Comparison of ENCODE assay signal across 26 cellular contexts in the genomic region with DNA sequence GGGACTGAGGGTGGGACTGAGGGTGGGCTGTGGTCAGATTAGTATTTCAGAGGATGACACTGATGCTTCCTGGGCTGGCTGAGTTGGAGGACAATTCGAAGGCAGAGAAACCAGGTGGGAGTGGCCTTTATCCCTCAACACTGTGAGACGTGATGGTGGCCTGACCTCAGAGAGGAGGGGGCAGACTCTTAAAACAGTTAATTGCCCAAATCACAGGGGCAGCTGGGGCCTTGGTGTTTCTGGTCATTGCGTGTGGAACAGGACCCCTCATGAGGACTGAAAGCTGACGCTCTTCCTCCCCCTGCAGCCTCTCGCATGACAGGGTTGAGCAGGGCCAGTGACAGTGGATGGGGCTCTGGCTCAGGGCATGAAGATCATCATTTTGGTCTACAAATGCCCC. TPM values are rescaled to one million over a fixed set of nuclear protein-coding genes. Genes with fewer than 3 reads are reported as not detected.
DNase-seq lines count a peak whose midpoint lies in the region; ATAC-seq and TF ChIP-seq lines count a peak whose summit lies in the region.
"Had no signal": no experiment of that assay in that cellular context is flagged by ENCODE, and none has a peak within 500 bp of the region (broad histone marks: within the 10 kb centered on the region; RNA-seq: fewer than 3 reads in every experiment).

No MANE protein-coding gene starts in this region.

- H3K79me2 ChIP-seq in osteoblast (ENCODE audit: insufficient read depth, low read length) = no peaks in the 10 kb centered on the region

- TF ChIP-seq CTCF in liver (IDR thresholded peaks at IDR 0.05; ENCODE audit: low read depth, low read length, missing input control) = no peak
- TF ChIP-seq CTCF in osteoblast (IDR thresholded peaks at IDR 0.05; ENCODE audit: extremely low read depth, low read depth, low read length) = no peak

- H3K9ac ChIP-seq in liver (ENCODE audit: low read depth in 1 of 2, low read length in 2 of 2) = no peak overlapping the region

- H3K4me3 ChIP-seq in liver (ENCODE audit: low read depth in 1 of 3, low read length in 3 of 3) (no peak overlapping the region), osteoblast (ENCODE audit: insufficient read depth, low read length) (no peak overlapping the region)
- H3K4me3 ChIP-seq: HAP-1 had no signal

- H3K27me3 Mint-ChIP-seq in activated naive CD8-positive, alpha-beta T cell treated with anti-CD3 and anti-CD28 coated beads for 36 hours = no peaks in the 10 kb centered on the region
- H3K27me3 Mint-ChIP-seq in activated naive CD8-positive, alpha-beta T cell treated with anti-CD3 and anti-CD28 coated beads, Interleukin-2, amount 50 U/mL, for 24 hours = no peaks in the 10 kb centered on the region
- H3K27me3 Mint-ChIP-seq: CD8-positive, alpha-beta memory T cell had no signal

- no peak for DNase-seq in activated naive CD8-positive, alpha-beta T cell treated with anti-CD3 and anti-CD28 coated beads for 36 hours
- no peak for DNase-seq in activated naive CD8-positive, alpha-beta T cell treated with anti-CD3 and anti-CD28 coated beads, Interleukin-2, amount 50 U/mL, for 24 hours
- peak; percentile 46 for DNase-seq in osteoblast (ENCODE audit: insufficient read length, low spot score, missing footprints)
- DNase-seq in mucosa of gallbladder (ENCODE audit: low spot score) = no peak
- DNase-seq in SHP77 (lab: John Stamatoyannopoulos, UW) = no peak
- DNase-seq: BE2C, Calu3, DMS79 treated with DMSO at 0.1 percent for 48 hours, GF-D8, GOT3, HFFc6, NCI-H1048, NCI-H1417, NCI-H1694, NCI-H2081, NCI-H2227 treated with DMSO at 0.1 percent for 48 hours, NCI-H526 treated with DMSO at 0.1 percent for 48 hours, Right ventricle myocardium superior, RPMI8226 had no signal

- ATAC-seq in activated naive CD8-positive, alpha-beta T cell treated with anti-CD3 and anti-CD28 coated beads, Interleukin-2, amount 50 U/mL, for 24 hours = no peak
- ATAC-seq in SK-N-SH treated with all-trans-retinoic acid at 6 μM for 48 hours = no peak

- no peaks in the 10 kb centered on the region for H4K20me1 ChIP-seq in osteoblast (ENCODE audit: insufficient read depth, low read length)

- peaks cover 28 to 70% (median 60%) of the 10 kb centered on the region in 4 donors for H3K4me1 ChIP-seq in liver (ENCODE audit: control insufficient read depth in 4 of 4, insufficient read depth in 4 of 4, low read length in 3 of 4)
- no peaks in the 10 kb centered on the region for H3K4me1 ChIP-seq in osteoblast (ENCODE audit: insufficient read depth, low read length)
- H3K4me1 ChIP-seq: BE2C, HAP-1 had no signal

- H3K4me3 Mint-ChIP-seq in activated naive CD8-positive, alpha-beta T cell treated with anti-CD3 and anti-CD28 coated beads for 36 hours = no peak overlapping the region
- no peak overlapping the region for H3K4me3 Mint-ChIP-seq in activated naive CD8-positive, alpha-beta T cell treated with anti-CD3 and anti-CD28 coated beads, Interleukin-2, amount 50 U/mL, for 24 hours
- H3K4me3 Mint-ChIP-seq: CD14-positive monocyte; CD8-positive, alpha-beta memory T cell; HFFc6 had no signal

- no peaks in the 10 kb centered on the region for H3K9me3 ChIP-seq in liver (ENCODE audit: control insufficient read depth in 4 of 4, low read length in 3 of 4)
- H3K9me3 ChIP-seq in osteoblast (ENCODE audit: low read depth, low read length) = no peaks in the 10 kb centered on the region
- H3K9me3 ChIP-seq: BE2C, HAP-1 had no signal

- H3K27ac ChIP-seq in liver (ENCODE audit: low read depth in 1 of 2, low read length in 2 of 2) (peak overlapping the region; percentile 70 to 76), osteoblast (ENCODE audit: low read depth, low read length) (no peak overlapping the region)
- H3K27ac ChIP-seq: 22Rv1 had no signal

- H3K9me3 Mint-ChIP-seq in activated naive CD8-positive, alpha-beta T cell treated with anti-CD3 and anti-CD28 coated beads for 36 hours = no peaks in the 10 kb centered on the region
- H3K9me3 Mint-ChIP-seq in activated naive CD8-positive, alpha-beta T cell treated with anti-CD3 and anti-CD28 coated beads, Interleukin-2, amount 50 U/mL, for 24 hours = no peaks in the 10 kb centered on the region
- H3K9me3 Mint-ChIP-seq: CD14-positive monocyte; CD8-positive, alpha-beta memory T cell; HFFc6 had no signal

- H3K4me2 ChIP-seq in osteoblast (ENCODE audit: insufficient read depth, low read length) = no peak overlapping the region

- H3K36me3 Mint-ChIP-seq in activated naive CD8-positive, alpha-beta T cell treated with anti-CD3 and anti-CD28 coated beads for 36 hours = no peaks in the 10 kb centered on the region
- H3K36me3 Mint-ChIP-seq in activated naive CD8-positive, alpha-beta T cell treated with anti-CD3 and anti-CD28 coated beads, Interleukin-2, amount 50 U/mL, for 24 hours (ENCODE audit: low read depth) = no peaks in the 10 kb centered on the region
- H3K36me3 Mint-ChIP-seq: CD14-positive monocyte; CD8-positive, alpha-beta memory T cell had no signal

- no peak overlapping the region for H2AFZ ChIP-seq in osteoblast (ENCODE audit: low read length)

- peaks cover 4% of the 10 kb centered on the region for H3K4me1 Mint-ChIP-seq in activated naive CD8-positive, alpha-beta T cell treated with anti-CD3 and anti-CD28 coated beads for 36 hours
- peaks cover 5% of the 10 kb centered on the region for H3K4me1 Mint-ChIP-seq in activated naive CD8-positive, alpha-beta T cell treated with anti-CD3 and anti-CD28 coated beads, Interleukin-2, amount 50 U/mL, for 24 hours

- no peak for TF ChIP-seq RAD21 in liver (IDR thresholded peaks at IDR 0.05)

- no peaks in the 10 kb centered on the region for H3K27me3 ChIP-seq in liver (ENCODE audit: control insufficient read depth in 4 of 4, insufficient read depth in 4 of 4, low read length in 3 of 4)
- no peaks in the 10 kb centered on the region for H3K27me3 ChIP-seq in osteoblast (ENCODE audit: insufficient read depth, low read length)
- H3K27me3 ChIP-seq: BE2C had no signal

- 91% methylated on average over 5 of the region's 5 CpGs for WGBS in liver

- H3K36me3 ChIP-seq in liver (ENCODE audit: control insufficient read depth in 4 of 4, insufficient read depth in 3 of 4, low read depth in 1 of 4, low read length in 3 of 4) = no peaks in the 10 kb centered on the region
- no peaks in the 10 kb centered on the region for H3K36me3 ChIP-seq in osteoblast (ENCODE audit: insufficient read depth, low read length)
- H3K36me3 ChIP-seq: BE2C, HAP-1 had no signal

- peak overlapping the region; percentile 23 for H3K27ac Mint-ChIP-seq in activated naive CD8-positive, alpha-beta T cell treated with anti-CD3 and anti-CD28 coated beads for 36 hours
- H3K27ac Mint-ChIP-seq in activated naive CD8-positive, alpha-beta T cell treated with anti-CD3 and anti-CD28 coated beads, Interleukin-2, amount 50 U/mL, for 24 hours = no peak overlapping the region
- H3K27ac Mint-ChIP-seq: HFFc6 had no signal

TF ChIP-seq in liver, 16 proteins besides CTCF, POLR2A, EP300 and RAD21 (continues in another document):
- TF ChIP-seq ZBTB33 (IDR thresholded peaks at IDR 0.05) (no peak), HNF4G (IDR thresholded peaks at IDR 0.05) (no peak), NR2F2 (IDR thresholded peaks at IDR 0.05) (no peak), RXRA (IDR thresholded peaks at IDR 0.05) (no peak), FOXA1 (IDR thresholded peaks at IDR 0.05) (no peak), EGR1 (IDR thresholded peaks at IDR 0.05; ENCODE audit: low read depth in 2 of 2) (no peak), GABPA (IDR thresholded peaks at IDR 0.05 in 1 of 2, conservative IDR thresholded peaks at IDR 0.05 in 1 of 2) (no peak)

TF ChIP-seq in SK-N-SH treated with all-trans-retinoic acid at 6 μM for 48 hours, 23 proteins besides CTCF, POLR2A, EP300 and RAD21 (continues in another document):
- TF ChIP-seq, protein P1, sequence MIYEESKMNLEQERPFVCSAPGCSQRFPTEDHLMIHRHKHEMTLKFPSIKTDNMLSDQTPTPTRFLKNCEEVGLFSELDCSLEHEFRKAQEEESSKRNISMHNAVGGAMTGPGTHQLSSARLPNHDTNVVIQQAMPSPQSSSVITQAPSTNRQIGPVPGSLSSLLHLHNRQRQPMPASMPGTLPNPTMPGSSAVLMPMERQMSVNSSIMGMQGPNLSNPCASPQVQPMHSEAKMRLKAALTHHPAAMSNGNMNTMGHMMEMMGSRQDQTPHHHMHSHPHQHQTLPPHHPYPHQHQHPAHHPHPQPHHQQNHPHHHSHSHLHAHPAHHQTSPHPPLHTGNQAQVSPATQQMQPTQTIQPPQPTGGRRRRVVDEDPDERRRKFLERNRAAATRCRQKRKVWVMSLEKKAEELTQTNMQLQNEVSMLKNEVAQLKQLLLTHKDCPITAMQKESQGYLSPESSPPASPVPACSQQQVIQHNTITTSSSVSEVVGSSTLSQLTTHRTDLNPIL (CRISPR knock-in tag; IDR thresholded peaks at IDR 0.05; ENCODE audit: low read depth) = no peak
- TF ChIP-seq TCF4 (CRISPR knock-in tag; IDR thresholded peaks at IDR 0.05; ENCODE audit: borderline replicate concordance) (no peak), ESRRG (CRISPR knock-in tag; IDR thresholded peaks at IDR 0.05) (no peak), ZNF8 (CRISPR knock-in tag; IDR thresholded peaks at IDR 0.05) (no peak), ZFP30 (CRISPR knock-in tag; IDR thresholded peaks at IDR 0.05) (no peak), ZNF565 (CRISPR knock-in tag; conservative IDR thresholded peaks at IDR 0.05; ENCODE audit: low read depth) (no peak), ARNTL (CRISPR knock-in tag; IDR thresholded peaks at IDR 0.05; ENCODE audit: borderline replicate concordance, low read depth) (no peak), RARB (CRISPR knock-in tag; IDR thresholded peaks at IDR 0.05) (no peak)
- TF ChIP-seq, protein P2, sequence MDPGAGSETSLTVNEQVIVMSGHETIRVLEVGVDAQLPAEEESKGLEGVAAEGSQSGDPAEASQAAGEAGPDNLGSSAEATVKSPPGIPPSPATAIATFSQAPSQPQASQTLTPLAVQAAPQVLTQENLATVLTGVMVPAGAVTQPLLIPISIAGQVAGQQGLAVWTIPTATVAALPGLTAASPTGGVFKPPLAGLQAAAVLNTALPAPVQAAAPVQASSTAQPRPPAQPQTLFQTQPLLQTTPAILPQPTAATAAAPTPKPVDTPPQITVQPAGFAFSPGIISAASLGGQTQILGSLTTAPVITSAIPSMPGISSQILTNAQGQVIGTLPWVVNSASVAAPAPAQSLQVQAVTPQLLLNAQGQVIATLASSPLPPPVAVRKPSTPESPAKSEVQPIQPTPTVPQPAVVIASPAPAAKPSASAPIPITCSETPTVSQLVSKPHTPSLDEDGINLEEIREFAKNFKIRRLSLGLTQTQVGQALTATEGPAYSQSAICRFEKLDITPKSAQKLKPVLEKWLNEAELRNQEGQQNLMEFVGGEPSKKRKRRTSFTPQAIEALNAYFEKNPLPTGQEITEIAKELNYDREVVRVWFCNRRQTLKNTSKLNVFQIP (CRISPR knock-in tag; IDR thresholded peaks at IDR 0.05; ENCODE audit: borderline replicate concordance, low read depth) = no peak

RNA-seq across cellular contexts. Expression of gene DNASE1L3, which starts 18.7 kb away (rescaled TPM):
- not detected for total RNA-seq in activated naive CD8-positive, alpha-beta T cell treated with anti-CD3 and anti-CD28 coated beads for 36 hours
- total RNA-seq in liver (100 to 1,000 TPM in 1 of 2 donors, 10 to 100 TPM in 1; 76.1 to 162 TPM), osteoblast (not detected in 2 replicates), mucosa of gallbladder (2.3 TPM)
- polyA plus RNA-seq in liver = 100 to 1,000 TPM in 1 of 2 donors, 10 to 100 TPM in 1; 94.5 to 201 TPM
- total RNA-seq: Calu3; CD8-positive, alpha-beta memory T cell; HFFc6; NCI-H460 had no signal
- polyA plus RNA-seq: CD14-positive monocyte; CD8-positive, alpha-beta memory T cell had no signal

RNA-seq across cellular contexts. Expression of gene ABHD6, which starts 45.5 kb away (rescaled TPM):
- 1 to 10 TPM; 6.0 to 6.4 TPM for total RNA-seq in activated naive CD8-positive, alpha-beta T cell treated with anti-CD3 and anti-CD28 coated beads for 36 hours
- total RNA-seq in liver = 10 to 100 TPM; 19.8 to 60.9 TPM
- polyA plus RNA-seq in liver = 10 to 100 TPM; 36.5 to 40.1 TPM
- total RNA-seq in osteoblast = 5.1 and 5.9 TPM in 2 replicates
- total RNA-seq in mucosa of gallbladder = 23.4 TPM

Comparison
In these comparisons a context has a peak if more than half of its experiments do, and no peak if none do; other contexts are left out.
1. RNA of gene DNASE1L3, which starts 18.7 kb away (total RNA-seq): 76.1 to 162 TPM in liver; 2.3 TPM in mucosa of gallbladder (single experiment), not detected in activated naive CD8-positive, alpha-beta T cell treated with anti-CD3 and anti-CD28 coated beads for 36 hours and not detected in osteoblast; every median in the first group is over 10 times any median in the second.